In the genomic region with DNA sequence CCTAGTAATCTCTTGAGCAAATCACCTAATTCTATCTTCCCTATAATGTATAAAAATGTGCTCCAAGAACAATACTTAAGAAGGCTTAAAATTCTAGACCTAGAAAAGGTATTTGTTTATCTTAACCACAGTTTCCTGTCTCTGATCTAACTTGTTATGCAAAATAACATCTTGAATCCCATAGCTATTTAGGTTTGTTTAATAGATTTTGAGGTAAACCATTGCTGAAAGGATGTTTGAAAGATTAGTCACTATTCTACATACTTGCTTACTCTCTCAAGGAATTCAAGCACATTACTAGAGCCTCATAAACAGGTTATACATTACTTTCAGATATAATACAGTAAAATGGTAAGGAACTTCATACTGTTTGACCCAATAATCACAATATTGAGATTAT, we compare ENCODE assay signal across 1 cellular context.
TF ChIP-seq lines count a peak whose summit lies in the region.

No MANE protein-coding gene starts in this region.

TF ChIP-seq in SK-N-SH, 30 proteins besides CTCF, POLR2A, EP300 and RAD21 (continued from another document):
- TF ChIP-seq, protein P1, sequence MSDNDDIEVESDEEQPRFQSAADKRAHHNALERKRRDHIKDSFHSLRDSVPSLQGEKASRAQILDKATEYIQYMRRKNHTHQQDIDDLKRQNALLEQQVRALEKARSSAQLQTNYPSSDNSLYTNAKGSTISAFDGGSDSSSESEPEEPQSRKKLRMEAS (IDR thresholded peaks at IDR 0.05; ENCODE audit: low read depth) = no peak
